Comparison of ENCODE assay signal across 28 cellular contexts in the genomic region with DNA sequence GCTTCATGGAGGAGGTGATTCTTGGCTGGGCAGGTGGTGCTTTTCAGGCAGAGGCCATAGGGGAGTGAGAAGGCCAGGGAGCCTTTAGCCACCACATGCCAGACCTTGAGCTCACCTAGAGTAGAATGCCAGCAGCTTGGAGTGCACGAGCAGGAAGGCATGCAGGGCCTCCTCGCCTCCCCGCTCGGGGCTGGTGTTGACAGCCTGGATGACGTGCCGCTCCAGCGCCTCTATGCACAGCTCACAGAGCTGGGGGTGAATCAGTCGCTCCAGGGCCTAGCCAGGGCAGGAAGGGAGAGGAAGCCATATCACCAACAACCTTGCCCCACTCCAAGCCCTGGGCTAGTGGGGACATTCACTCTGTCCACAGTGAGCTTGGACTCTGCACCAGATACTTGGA. TPM values are rescaled to one million over a fixed set of nuclear protein-coding genes. Genes with fewer than 3 reads are reported as not detected.
DNase-seq lines count a peak whose midpoint lies in the region; FAIRE-seq and TF ChIP-seq lines count a peak whose summit lies in the region.
"Had no signal": no experiment of that assay in that cellular context is flagged by ENCODE, and none has a peak within 500 bp of the region (broad histone marks: within the 10 kb centered on the region; RNA-seq: fewer than 3 reads in every experiment).

No MANE protein-coding gene starts in this region.

- H3K9me3 ChIP-seq in trophoblast cell (ENCODE audit: insufficient read depth, low read depth, low read length): peaks cover 4% of the 10 kb centered on the region
- H3K9me3 ChIP-seq: adrenal gland, Caco-2, neutrophil had no signal

- H3K36me3 ChIP-seq in trophoblast cell (ENCODE audit: control insufficient read depth in 1 of 2, insufficient read depth in 2 of 2, low read length in 2 of 2): peaks cover 26 to 41% of the 10 kb centered on the region in 2 experiments

- no peaks in the 10 kb centered on the region for H3K27me3 ChIP-seq in trophoblast cell (ENCODE audit: insufficient read depth, low read length)
- H3K27me3 ChIP-seq: adrenal gland, dorsolateral prefrontal cortex, gastroesophageal sphincter, neutrophil, tibial nerve had no signal

- no peak overlapping the region for H4K12ac ChIP-seq in trophoblast cell (ENCODE audit: low read depth, low read length)

- H3K79me2 ChIP-seq in trophoblast cell (ENCODE audit: control insufficient read depth, insufficient read depth, low read length, poor library complexity): no peaks in the 10 kb centered on the region

- in situ Hi-C loops in GM13976 (cut with MboI; ENCODE audit: low sequenced_read_pairs, unreplicated experiment): no loop called here

- H3K79me1 ChIP-seq in trophoblast cell (ENCODE audit: low read length): no peaks in the 10 kb centered on the region

- H3K4me2 ChIP-seq in trophoblast cell (ENCODE audit: low read length): no peak overlapping the region

- no peak overlapping the region for H2AFZ ChIP-seq in trophoblast cell (ENCODE audit: insufficient read depth, low read length, poor library complexity)

- no peak overlapping the region for H2BK5ac ChIP-seq in trophoblast cell (ENCODE audit: low read depth, low read length, poor library complexity)

- DNase-seq in GM13976 (ENCODE audit: low spot score): peak; percentile 17
- DNase-seq in RCC 7860 (ENCODE audit: low spot score): peak; percentile 79
- DNase-seq in cardiac septum (ENCODE audit: low spot score): peak; percentile 85
- peak; percentile 88 to 96 for DNase-seq in trophoblast cell
- DNase-seq in activated CD4-positive, alpha-beta T cell treated with anti-CD3 and anti-CD28 coated beads for 48 hours: no peak
- no peak for DNase-seq in posterior vena cava (ENCODE audit: low spot score)
- no peak for DNase-seq in GF-D8 (lab: John Stamatoyannopoulos, UW)
- DNase-seq: activated CD4-positive, alpha-beta T cell treated with anti-CD3 and anti-CD28 coated beads, Interleukin-2, amount 10 ng/mL, durations not matched to agents 7 days and 5 days; activated T-cell treated with anti-CD3 and anti-CD28 coated beads, Interleukin-2, amount 50 U/mL, for 4 hours; adrenal gland; Caco-2; DMS79 treated with DMSO at 0.1 percent for 48 hours; NCI-H1105; NCI-H187; NCI-H2171; NCI-H510A; psoas muscle; RPMI8226; stimulated activated CD4-positive, alpha-beta T cell treated with anti-CD3 and anti-CD28 coated beads, Interleukin-4, amount 100 ng/mL, for 24 hours had no signal

- intact Hi-C loops in cardiac septum (cut with DNase I) (no loop called here), posterior vena cava (cut with DNase I) (no loop called here)

- no peak overlapping the region for H4K8ac ChIP-seq in trophoblast cell (ENCODE audit: low read depth, low read length)

- H3K4me1 ChIP-seq in trophoblast cell (ENCODE audit: control insufficient read depth in 1 of 2, insufficient read depth in 2 of 2, low read length in 2 of 2): peaks cover 0 to 7% of the 10 kb centered on the region in 2 experiments
- H3K4me1 ChIP-seq: adrenal gland, Caco-2, gastroesophageal sphincter, psoas muscle, tibial nerve had no signal

- no peak overlapping the region for H3K18ac ChIP-seq in trophoblast cell (ENCODE audit: low read length)

- no CpG with 5 or more reads among the region's 8 CpGs for WGBS in trophoblast cell (ENCODE audit: extremely low coverage, insufficient coverage, insufficient read length)

- no peak overlapping the region for H3K4ac ChIP-seq in trophoblast cell (ENCODE audit: low read depth, low read length)

- H3K4me3 ChIP-seq in trophoblast cell (ENCODE audit: low read depth, low read length): no peak overlapping the region
- H3K4me3 ChIP-seq: adrenal gland, dorsolateral prefrontal cortex, gastroesophageal sphincter, K562, psoas muscle, tibial nerve had no signal

- no peak overlapping the region for H3K27ac ChIP-seq in trophoblast cell (ENCODE audit: low read depth, low read length)
- H3K27ac ChIP-seq: adrenal gland, C4-2B, dorsolateral prefrontal cortex, gastroesophageal sphincter, neutrophil, psoas muscle, tibial nerve had no signal

- no peak overlapping the region for H2AK5ac ChIP-seq in trophoblast cell (ENCODE audit: low read length)

- no peak overlapping the region for H3K9ac ChIP-seq in trophoblast cell (ENCODE audit: low read length)

- H2BK12ac ChIP-seq in trophoblast cell (ENCODE audit: low read length): no peak overlapping the region

- no peak for TF ChIP-seq CTCF in GM13976 (IDR thresholded peaks at IDR 0.05; ENCODE audit: borderline replicate concordance, control extremely low read depth, extremely low read depth, insufficient read depth, missing control alignments)

- no peak overlapping the region for H3K14ac ChIP-seq in trophoblast cell (ENCODE audit: low read length)

- no peak overlapping the region for H4K91ac ChIP-seq in trophoblast cell (ENCODE audit: low read depth, low read length)

- H3K23ac ChIP-seq in trophoblast cell (ENCODE audit: low read length): no peak overlapping the region

- FAIRE-seq in RCC 7860 (lab: Jason Lieb, UNC): peak; percentile 54
- FAIRE-seq: GM19239, H1, HTR-8/SVneo, K562 had no signal

- H2BK120ac ChIP-seq in trophoblast cell (ENCODE audit: insufficient read depth, low read length, poor library complexity): no peak overlapping the region

RNA-seq across cellular contexts. Expression of a gene that starts 15.7 kb away (rescaled TPM):
- total RNA-seq in cardiac septum (34.8 TPM), posterior vena cava (10 to 100 TPM; 53.2 to 60.8 TPM)
- 16.8 and 17.5 TPM in 2 replicates for polyA plus RNA-seq in trophoblast cell (2013)

RNA-seq across cellular contexts. Expression of a gene that starts 16.0 kb away (rescaled TPM):
- total RNA-seq in cardiac septum (11.7 TPM), posterior vena cava (1 to 10 TPM; 7.0 to 9.6 TPM)
- 1.3 and 1.5 TPM in 2 replicates for polyA plus RNA-seq in trophoblast cell (2013)

Comparison
In these comparisons a context has a peak if more than half of its experiments do, and no peak if none do; other contexts are left out.
1. DNase-seq: peak in GM13976 (single experiment), RCC 7860 (single experiment), cardiac septum (single experiment) and trophoblast cell (2 of 2); none in activated CD4-positive, alpha-beta T cell treated with anti-CD3 and anti-CD28 coated beads for 48 hours (single experiment), posterior vena cava (single experiment) and GF-D8 (single experiment).